ENCODE assay signal across 29 cellular contexts in the genomic region with DNA sequence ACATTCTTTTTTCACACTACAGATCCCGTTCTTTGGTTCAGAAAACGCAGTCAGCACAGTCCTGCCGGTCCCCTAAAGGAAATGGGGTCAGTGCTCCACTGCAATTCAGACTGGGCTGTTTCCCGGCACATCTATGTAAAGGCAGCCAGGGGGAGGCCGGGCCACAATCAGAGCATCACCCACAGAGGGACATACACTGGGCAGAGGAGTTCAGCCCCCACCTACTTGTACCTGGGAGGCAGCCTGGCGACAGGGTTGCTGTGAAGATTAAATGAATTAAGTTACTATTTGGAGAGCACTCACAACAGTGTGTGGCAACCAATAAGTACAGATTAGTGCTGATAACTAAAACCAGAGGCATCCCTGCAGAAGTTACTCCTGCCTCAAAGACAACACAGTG. TPM values are rescaled to one million over a fixed set of nuclear protein-coding genes. Genes with fewer than 3 reads are reported as not detected.
"Had no signal": no experiment of that assay in that cellular context is flagged by ENCODE, and none has a peak within 500 bp of the region (broad histone marks: within the 10 kb centered on the region; RNA-seq: fewer than 3 reads in every experiment).

No MANE protein-coding gene starts in this region.

- H3K4me3 Mint-ChIP-seq: immature natural killer cell; mesothelial cell of epicardium; naive B cell; natural killer cell; stimulated activated naive B cell treated with anti-CD40 and anti-IgM and Interleukin-4, amounts not matched to agents 10 μg/mL and 1 μg/mL and 100 μg/mL, for 72 hours had no signal

- H3K27me3 ChIP-seq: ovary, testis, thyroid gland, vagina had no signal

- H3K4me3 ChIP-seq: left lung, lower lobe of right lung, ovary, skin epidermis, stomach, testis, thyroid gland, transverse colon, upper lobe of left lung, vagina had no signal

- H3K9me3 Mint-ChIP-seq: mesothelial cell of epicardium; natural killer cell; stimulated activated naive B cell treated with anti-CD40 and anti-IgM and Interleukin-4, amounts not matched to agents 10 μg/mL and 1 μg/mL and 100 μg/mL, for 72 hours had no signal

- DNase-seq: hypothalamus; immature natural killer cell; kidney; left colon; left lung; lower lobe of right lung; mammary epithelial cell; mesenchymal stem cell; naive B cell; natural killer cell; ovary; retina; right cardiac atrium; stimulated activated CD4-positive, alpha-beta T cell treated with anti-CD3 and anti-CD28 coated beads, Interleukin-12 subunit alpha, Interleukin-12 subunit beta, amount 100 ng/mL, for 4 hours; stimulated activated CD4-positive, alpha-beta T cell treated with anti-CD3 and anti-CD28 coated beads, Interleukin-15, amount 100 ng/mL, for 24 hours; stimulated activated CD4-positive, alpha-beta T cell treated with anti-CD3 and anti-CD28 coated beads, Interleukin-2, amount 100 ng/mL, for 24 hours; stimulated activated CD4-positive, alpha-beta T cell treated with anti-CD3 and anti-CD28 coated beads, Interleukin-4, amount 100 ng/mL, for 1 hour; stimulated activated naive B cell treated with anti-CD40 and anti-IgM and Interleukin-4, amounts not matched to agents 10 μg/mL and 1 μg/mL and 100 μg/mL, for 72 hours; stimulated activated naive CD8-positive, alpha-beta T cell treated with anti-CD3 and anti-CD28 coated beads, Interleukin-15, Interleukin-2, amounts not matched to agents 100 U/mL and 50 U/mL, for 24 hours; stomach; testis; thyroid gland; transverse colon; upper lobe of left lung had no signal

- H3K36me3 ChIP-seq: left lung, lower lobe of right lung, ovary, stomach, thyroid gland, transverse colon, upper lobe of left lung, vagina had no signal

- ATAC-seq: left colon; left lung; natural killer cell; right cardiac atrium; sciatic nerve; stimulated activated naive B cell treated with anti-CD40 and anti-IgM and Interleukin-4, amounts not matched to agents 10 μg/mL and 1 μg/mL and 100 μg/mL, for 72 hours; stimulated activated naive CD8-positive, alpha-beta T cell treated with anti-CD3 and anti-CD28 coated beads, Interleukin-15, Interleukin-2, amounts not matched to agents 100 U/mL and 50 U/mL, for 24 hours had no signal

- H3K4me1 Mint-ChIP-seq: immature natural killer cell, natural killer cell had no signal

- H3K27ac ChIP-seq: left lung, lower lobe of right lung, ovary, skin epidermis, stomach, testis, thyroid gland, transverse colon, upper lobe of left lung, vagina had no signal

- H3K9me3 ChIP-seq: left lung, lower lobe of right lung, ovary, stomach, testis, thyroid gland, transverse colon, upper lobe of left lung, vagina had no signal

- H3K27ac Mint-ChIP-seq: mesothelial cell of epicardium; naive B cell; natural killer cell; progenitor cell of endocrine pancreas; stimulated activated naive B cell treated with anti-CD40 and anti-IgM and Interleukin-4, amounts not matched to agents 10 μg/mL and 1 μg/mL and 100 μg/mL, for 72 hours had no signal

- H3K4me1 ChIP-seq: left lung, testis, vagina had no signal

- H3K36me3 Mint-ChIP-seq: mesothelial cell of epicardium had no signal

RNA-seq across cellular contexts. Expression of a gene that starts 4.5 kb away (rescaled TPM):
- total RNA-seq: natural killer cell had no signal
- polyA plus RNA-seq: immature natural killer cell had no signal
